15 cellular contexts compared by ENCODE assay signal in the genomic region with DNA sequence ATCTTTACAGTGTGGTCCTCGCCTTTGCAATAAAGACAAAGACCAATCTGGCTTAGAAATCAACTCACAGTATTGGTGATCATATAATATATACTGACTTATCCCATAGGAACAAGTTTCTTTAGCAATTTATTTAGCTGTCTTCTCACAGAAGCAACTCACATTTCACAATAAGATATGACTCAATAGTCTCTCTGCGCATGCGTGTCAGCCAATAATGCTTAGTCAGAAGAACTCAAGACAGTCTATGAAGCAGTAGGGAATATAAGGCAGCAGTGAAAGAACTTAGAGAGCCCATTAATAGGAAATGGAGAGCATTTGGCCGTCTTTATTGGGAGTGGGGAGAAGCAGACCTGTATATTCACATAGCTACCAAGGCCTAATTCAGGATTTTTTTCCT.
DNase-seq lines count a peak whose midpoint lies in the region; ATAC-seq and TF ChIP-seq lines count a peak whose summit lies in the region.
"Had no signal": no experiment of that assay in that cellular context is flagged by ENCODE, and none has a peak within 500 bp of the region (broad histone marks: within the 10 kb centered on the region; RNA-seq: fewer than 3 reads in every experiment).

No MANE protein-coding gene starts in this region.

- H3K27ac ChIP-seq in RWPE2 (ENCODE audit: poor library complexity, severe bottlenecking): no peak overlapping the region
- H3K27ac ChIP-seq: VCaP had no signal

- no peaks in the 10 kb centered on the region for H3K27me3 ChIP-seq in RWPE2 (ENCODE audit: insufficient read depth, poor library complexity, severe bottlenecking)

- DNase-seq in AG20443 (ENCODE audit: low spot score) (peak; percentile 22), HT-29 (ENCODE audit: low spot score) (peak; percentile 16), RWPE2 (ENCODE audit: low spot score) (no peak), fibroblast of pulmonary artery (ENCODE audit: low read depth) (peak; percentile 69), posterior cingulate gyrus (no peak), HuH-7.5 (ENCODE audit: low spot score) (no peak), OCI-M1 (lab: John Stamatoyannopoulos, UW) (no peak)
- DNase-seq in stimulated activated naive CD4-positive, alpha-beta T cell (lab: John Stamatoyannopoulos, UW): no peak
- DNase-seq: activated CD8-positive, alpha-beta memory T cell treated with anti-CD3 and anti-CD28 coated beads, Interleukin-2, amount 10 ng/mL, durations not matched to agents 7 days and 5 days; cerebellar nuclear complex; stimulated activated CD4-positive, alpha-beta T cell treated with anti-CD3 and anti-CD28 coated beads, Interleukin-4, amount 100 ng/mL, for 4 hours had no signal

- intact Hi-C loops in posterior cingulate gyrus (cut with DNase I): no loop called here

- H3K4me1 ChIP-seq in RWPE2 (ENCODE audit: insufficient read depth, poor library complexity, severe bottlenecking): no peaks in the 10 kb centered on the region

- H3K9me3 ChIP-seq in RWPE2 (ENCODE audit: severe bottlenecking): no peaks in the 10 kb centered on the region

- TF ChIP-seq CTCF in RWPE2 (IDR thresholded peaks at IDR 0.05; ENCODE audit: poor library complexity, severe bottlenecking) (no peak), fibroblast of pulmonary artery (IDR thresholded peaks at IDR 0.05; ENCODE audit: low read length, missing control alignments) (no peak)

- 0 out of 3 replicates have a peak, but pooled peaks have one; percentile 27 for ATAC-seq in RWPE2 (ENCODE audit: low read depth)
- ATAC-seq: activated CD8-positive, alpha-beta memory T cell treated with anti-CD3 and anti-CD28 coated beads, Interleukin-2, amount 10 ng/mL, durations not matched to agents 7 days and 5 days; sciatic nerve; stimulated activated memory B cell treated with anti-CD40 and anti-IgM and Interleukin-4, amounts not matched to agents 10 μg/mL and 1 μg/mL and 100 μg/mL, for 72 hours had no signal

- H3K36me3 ChIP-seq in RWPE2 (ENCODE audit: low read depth): no peaks in the 10 kb centered on the region

- no peak overlapping the region for H3K4me3 ChIP-seq in RWPE2 (ENCODE audit: severe bottlenecking)
- no peak overlapping the region for H3K4me3 ChIP-seq in fibroblast of pulmonary artery (replicated peaks; ENCODE audit: low read depth, low read length)
- H3K4me3 ChIP-seq: lung had no signal

Comparison
In these comparisons a context has a peak if more than half of its experiments do, and no peak if none do; other contexts are left out.
1. DNase-seq: peak in AG20443 (single experiment), HT-29 (single experiment) and fibroblast of pulmonary artery (single experiment); none in RWPE2 (single experiment), stimulated activated naive CD4-positive, alpha-beta T cell (0 of 6), posterior cingulate gyrus (0 of 10), HuH-7.5 (single experiment) and OCI-M1 (single experiment).